ENCODE assay signal across 9 cellular contexts in the genomic region with DNA sequence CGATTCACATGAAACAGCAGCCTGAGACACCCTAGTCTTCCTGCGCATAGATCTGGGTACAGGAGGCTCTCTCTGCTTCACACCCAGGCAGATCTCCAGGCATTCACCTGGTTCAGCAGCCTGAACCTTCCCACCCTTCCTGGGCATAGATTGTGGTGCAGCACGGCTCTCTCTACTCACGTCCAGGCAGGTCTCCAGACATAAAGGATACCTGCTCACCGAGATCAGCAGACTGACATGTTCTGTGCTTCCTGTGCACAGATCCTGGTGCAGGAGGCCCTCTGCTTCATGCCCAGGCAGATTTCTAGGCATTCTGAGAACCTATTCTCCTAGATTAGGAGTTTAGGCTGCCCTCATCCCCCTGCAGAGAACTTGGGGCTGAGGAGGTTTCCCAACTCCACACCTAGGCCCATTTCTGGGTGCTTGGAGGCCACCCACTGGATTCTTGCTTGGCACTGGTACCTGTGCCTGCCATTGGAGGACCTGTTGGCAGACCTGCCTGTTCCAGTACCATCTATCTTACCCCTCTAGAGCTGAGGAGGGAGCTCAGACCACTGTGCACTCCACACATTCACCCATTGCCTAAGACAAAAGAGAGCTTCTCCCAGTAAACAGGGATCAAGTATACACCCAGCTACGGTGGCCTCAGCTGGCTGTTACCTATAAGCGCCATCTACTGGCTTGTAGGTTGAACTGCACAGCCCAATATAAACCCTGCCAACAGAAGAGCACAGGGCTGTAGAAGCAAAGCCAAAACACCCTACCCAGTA. TPM values are rescaled to one million over a fixed set of nuclear protein-coding genes. Genes with fewer than 3 reads are reported as not detected.
A peak's percentile ranks its signal among the peaks of the same experiment; 100 is the strongest.
DNase-seq lines count a peak whose midpoint lies in the region; ATAC-seq and TF ChIP-seq lines count a peak whose summit lies in the region.
"Had no signal": no experiment of that assay in that cellular context is flagged by ENCODE, and none has a peak within 500 bp of the region (broad histone marks: within the 10 kb centered on the region; RNA-seq: fewer than 3 reads in every experiment).

No MANE protein-coding gene starts in this region.

- peaks cover 5% of the 10 kb centered on the region; the same call in 1 of the 2 replicates for H3K36me3 Mint-ChIP-seq in HFFc6 (ENCODE audit: low read depth)

- H3K4me3 Mint-ChIP-seq in HFFc6 = no peak overlapping the region

- peak overlapping the region; percentile 53; the same call in 1 of the 2 replicates for H2AFZ ChIP-seq in Loucy (ENCODE audit: low read length)

- H3K9me3 ChIP-seq in AG04450 (ENCODE audit: control insufficient read depth, insufficient read depth, low read length) = no peaks in the 10 kb centered on the region
- H3K9me3 ChIP-seq in Loucy (ENCODE audit: insufficient read depth, low read depth, low read length) = no peaks in the 10 kb centered on the region
- peaks cover 0 to 43% (median 6%) of the 10 kb centered on the region in 12 donors for H3K9me3 ChIP-seq in heart left ventricle

- H3K9me2 ChIP-seq in Loucy (replicated peaks; ENCODE audit: low read depth, low read length) = no peaks in the 10 kb centered on the region

- intact Hi-C loops in dorsolateral prefrontal cortex (cut with DNase I) = loop anchor here in 1 of 2 donors (10.0 kb wide), 1 partner anchor 575 kb away; no protein-coding TSS in a partner anchor
- intact Hi-C loops in heart left ventricle (cut with DNase I) = loop anchor here in 1 of 10 donors (10.0 kb wide), 1 partner anchor 575 kb away; no protein-coding TSS in a partner anchor

- no peaks in the 10 kb centered on the region for H4K20me1 ChIP-seq in Loucy (ENCODE audit: insufficient read depth, low read length, poor library complexity, severe bottlenecking)

- H3K4me2 ChIP-seq in Loucy (ENCODE audit: low read depth, low read length, poor library complexity, severe bottlenecking) = no peak overlapping the region

- H3K27ac Mint-ChIP-seq in HFFc6 = no peak overlapping the region

- no peak overlapping the region for H3K9ac ChIP-seq in Loucy (ENCODE audit: low read depth, low read length, poor library complexity, severe bottlenecking)

- H3K27me3 Mint-ChIP-seq in HFFc6 (ENCODE audit: insufficient read depth) = no peaks in the 10 kb centered on the region

- H3K36me3 ChIP-seq in Loucy (ENCODE audit: insufficient read depth, low read length) = no peaks in the 10 kb centered on the region
- H3K36me3 ChIP-seq in heart left ventricle = no peaks in the 10 kb centered on the region

- CTCF ChIA-PET in AG04450 (lab: Charles Lee) = interaction anchor here (1.2 to 3.9 kb wide), 6 partner anchors 18 to 577 kb away, joined by 3 to 25 read pairs (median 6); no protein-coding TSS in a partner anchor

- H3K27me3 ChIP-seq in AG04450 (ENCODE audit: control insufficient read depth, insufficient read depth, low read length) = no peaks in the 10 kb centered on the region
- H3K27me3 ChIP-seq in Loucy (ENCODE audit: insufficient read depth, low read length, poor library complexity, severe bottlenecking) = no peaks in the 10 kb centered on the region
- H3K27me3 ChIP-seq in dorsolateral prefrontal cortex = no peaks in the 10 kb centered on the region
- H3K27me3 ChIP-seq in heart left ventricle = no peaks in the 10 kb centered on the region

- no peaks in the 10 kb centered on the region for H3F3A ChIP-seq in Loucy (ENCODE audit: low read depth)

- TF ChIP-seq POLR2A in heart left ventricle (IDR thresholded peaks at IDR 0.05) = no peak

- POLR2A ChIA-PET in AG04450 (lab: Yijun Ruan, JAX) = no interaction called here

- H3K4me3 ChIP-seq in AG04450 (ENCODE audit: low read depth, low read length) (no peak overlapping the region), Loucy (ENCODE audit: low read length, poor library complexity, severe bottlenecking) (no peak overlapping the region), dorsolateral prefrontal cortex (no peak overlapping the region), heart left ventricle (no peak overlapping the region)

- no peaks in the 10 kb centered on the region for H3K4me1 Mint-ChIP-seq in HFFc6 (ENCODE audit: low read depth)

- DNase-seq in AG04450 (ENCODE audit: low read depth, low spot score) = peak; percentile 6
- DNase-seq in HFFc6 = no peak
- no peak for DNase-seq in dorsolateral prefrontal cortex
- DNase-seq in renal cortical epithelial cell (ENCODE audit: low read depth) = peak; percentile 52
- DNase-seq in cerebellum (ENCODE audit: low spot score) = no peak
- no peak for DNase-seq in heart left ventricle

- peak; percentile 72 for TF ChIP-seq CTCF in AG04450 (IDR thresholded peaks at IDR 0.05; ENCODE audit: low read depth, low read length)
- TF ChIP-seq CTCF in GM12872 (IDR thresholded peaks at IDR 0.05; ENCODE audit: insufficient read depth, low read depth, low read length) = peak; percentile 78
- TF ChIP-seq CTCF in HFFc6 (IDR thresholded peaks at IDR 0.05) = peak; percentile 53
- peak; percentile 91 for TF ChIP-seq CTCF in Loucy (conservative IDR thresholded peaks at IDR 0.05; ENCODE audit: low read length)
- peak in 48 of 56 donors; percentile 11 to 57 (median 42) for TF ChIP-seq CTCF in dorsolateral prefrontal cortex (IDR thresholded peaks at IDR 0.05 in 54 of 56, conservative IDR thresholded peaks at IDR 0.05 in 2 of 56; ENCODE audit: low read depth in 1 of 56, partially characterized antibody in 56 of 56)
- peak in 6 of 12 donors; percentile 11 to 45 (median 31) for TF ChIP-seq CTCF in heart left ventricle (IDR thresholded peaks at IDR 0.05)

- no peaks in the 10 kb centered on the region for H3K4me1 ChIP-seq in Loucy (ENCODE audit: insufficient read depth, low read length, poor library complexity, severe bottlenecking)
- H3K4me1 ChIP-seq in heart left ventricle = no peaks in the 10 kb centered on the region

- no peaks in the 10 kb centered on the region for H3K79me2 ChIP-seq in Loucy (ENCODE audit: insufficient read depth, low read length)

- peaks cover 75% of the 10 kb centered on the region for H3K9me3 Mint-ChIP-seq in HFFc6

- 53 to 61% (median 60%) methylated on average over 6 to 7 of the region's 7 CpGs for whole genome bisulfite sequencing in heart left ventricle, 4 donors

- no peak overlapping the region for H3K27ac ChIP-seq in AG04450 (ENCODE audit: low read depth, low read length)
- no peak overlapping the region for H3K27ac ChIP-seq in dorsolateral prefrontal cortex
- no peak overlapping the region for H3K27ac ChIP-seq in heart left ventricle

- no peak for ATAC-seq in heart left ventricle

RNA-seq across cellular contexts. Expression of gene GARIN6, which starts 28.0 kb away (rescaled TPM):
- polyA plus RNA-seq in AG04450 (2011; rRNA removed) (not detected in 2 replicates), heart left ventricle (not detected)
- not detected in 2 replicates for polyA minus RNA-seq in AG04450 (2011; rRNA and poly(A)+ RNA removed)
- not detected for total RNA-seq in HFFc6 (2021; fragmentation: NEBNext Ultra II Directional; extraction: Animal tissue kit (Norgen Biotek cat#: 25700))
- total RNA-seq in dorsolateral prefrontal cortex (not detected), renal cortical epithelial cell (not detected in 2 replicates), cerebellum (not detected), heart left ventricle (not detected)
- total RNA-seq: NCI-H460 had no signal

Comparison
In these comparisons a context has a peak if more than half of its experiments do, and no peak if none do; other contexts are left out.
1. DNase-seq: peak in AG04450 (single experiment) and renal cortical epithelial cell (single experiment); none in HFFc6 (single experiment), dorsolateral prefrontal cortex (0 of 10), cerebellum (single experiment) and heart left ventricle (0 of 5).